Comparison of ENCODE assay signal across 10 cellular contexts in the genomic region with DNA sequence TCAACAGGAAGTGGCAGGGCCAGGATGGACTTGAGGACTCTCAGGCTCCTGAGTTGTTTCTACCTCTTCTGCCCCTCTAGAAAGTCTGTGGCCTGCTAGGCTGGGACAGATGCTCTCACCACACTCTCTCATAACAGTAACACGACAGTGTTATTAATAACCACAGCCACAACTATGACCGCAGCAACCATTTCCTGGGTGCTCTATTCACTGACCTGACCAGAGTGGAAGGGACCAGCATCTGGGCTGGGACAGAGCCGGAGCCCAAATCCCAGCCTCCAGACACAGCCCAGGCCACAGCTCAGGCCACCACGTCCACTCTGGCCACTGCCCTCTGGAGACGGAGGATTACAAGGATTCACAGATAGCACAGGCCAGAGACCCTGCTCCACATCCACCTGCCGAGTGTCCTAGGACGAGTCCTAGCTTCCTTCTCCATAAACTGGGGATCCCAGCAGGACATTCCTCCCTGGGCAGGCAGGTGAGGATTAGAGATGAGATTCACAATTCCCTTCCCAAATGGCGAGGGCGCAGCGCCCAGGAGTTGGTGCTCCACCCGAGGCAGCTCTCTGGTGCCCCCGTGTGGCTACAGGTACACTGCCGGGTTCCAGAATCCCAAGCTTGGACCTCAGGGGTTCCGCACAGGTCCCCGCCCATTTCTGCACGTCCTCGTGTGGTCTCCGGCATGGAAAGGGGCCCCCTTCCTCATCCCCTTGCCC. TPM values are rescaled to one million over a fixed set of nuclear protein-coding genes. Genes with fewer than 3 reads are reported as not detected.
A peak's percentile ranks its signal among the peaks of the same experiment; 100 is the strongest.
DNase-seq lines count a peak whose midpoint lies in the region; TF ChIP-seq lines count a peak whose summit lies in the region.
"Had no signal": no experiment of that assay in that cellular context is flagged by ENCODE, and none has a peak within 500 bp of the region (broad histone marks: within the 10 kb centered on the region; RNA-seq: fewer than 3 reads in every experiment).

No MANE protein-coding gene starts in this region.

- peaks cover 11% of the 10 kb centered on the region for H3K27me3 Mint-ChIP-seq in endothelial cell (ENCODE audit: unreplicated experiment)
- H3K27me3 Mint-ChIP-seq in nephron (ENCODE audit: low read depth) = peaks cover 64% of the 10 kb centered on the region

- no peaks in the 10 kb centered on the region for H3K9me3 ChIP-seq in uterus

- TF ChIP-seq POLR2A in uterus (IDR thresholded peaks at IDR 0.05) = no peak

- H3K36me3 Mint-ChIP-seq in endothelial cell (ENCODE audit: low read depth, unreplicated experiment) (peaks cover 4% of the 10 kb centered on the region), nephron (ENCODE audit: low read depth) (no peaks in the 10 kb centered on the region)
- H3K36me3 Mint-ChIP-seq: activated naive CD8-positive, alpha-beta T cell had no signal

- no peaks in the 10 kb centered on the region for H3K36me3 ChIP-seq in uterus

- intact Hi-C loops in uterus (cut with DNase I; ENCODE audit: low total_unique reads) = no loop called here

- no peaks in the 10 kb centered on the region for H3K27me3 ChIP-seq in uterus

- peak; percentile 85 for TF ChIP-seq CTCF in endothelial cell (IDR thresholded peaks at IDR 0.05; ENCODE audit: unreplicated experiment)
- peak; percentile 57 to 68 (median 61) for TF ChIP-seq CTCF in nephron (IDR thresholded peaks at IDR 0.05; ENCODE audit: unreplicated experiment in 3 of 3)
- peak; percentile 32 to 44 (median 36) for TF ChIP-seq CTCF in uterus (IDR thresholded peaks at IDR 0.05)

- no peaks in the 10 kb centered on the region for H3K9me3 Mint-ChIP-seq in endothelial cell (ENCODE audit: unreplicated experiment)
- H3K9me3 Mint-ChIP-seq in nephron = peaks cover 3% of the 10 kb centered on the region
- H3K9me3 Mint-ChIP-seq: stimulated activated naive CD8-positive, alpha-beta T cell treated with anti-CD3 and anti-CD28 coated beads, Interleukin-15, Interleukin-2, amounts not matched to agents 100 ng/mL and 50 ng/mL, for 24 hours had no signal

- no peak overlapping the region for H3K4me3 Mint-ChIP-seq in endothelial cell (ENCODE audit: unreplicated experiment)
- no peak overlapping the region for H3K4me3 Mint-ChIP-seq in nephron
- H3K4me3 Mint-ChIP-seq: activated naive CD8-positive, alpha-beta T cell; stimulated activated naive CD8-positive, alpha-beta T cell treated with anti-CD3 and anti-CD28 coated beads, Interleukin-15, Interleukin-2, amounts not matched to agents 100 ng/mL and 50 ng/mL, for 24 hours had no signal

- H3K4me1 Mint-ChIP-seq in endothelial cell (ENCODE audit: unreplicated experiment) (peaks cover 3% of the 10 kb centered on the region), nephron (no peaks in the 10 kb centered on the region)

- H3K27ac Mint-ChIP-seq in endothelial cell (ENCODE audit: unreplicated experiment) = no peak overlapping the region
- H3K27ac Mint-ChIP-seq in nephron = no peak overlapping the region
- H3K27ac Mint-ChIP-seq: activated naive CD8-positive, alpha-beta T cell; stimulated activated naive CD8-positive, alpha-beta T cell treated with anti-CD3 and anti-CD28 coated beads, Interleukin-15, Interleukin-2, amounts not matched to agents 100 ng/mL and 50 ng/mL, for 24 hours had no signal

- H3K27ac ChIP-seq in uterus = no peak overlapping the region

- H3K4me1 ChIP-seq in uterus = no peaks in the 10 kb centered on the region

- POLR2A ChIA-PET in HEK293T (lab: Yijun Ruan, JAX) = interaction anchor here (1.0 kb wide), 1 partner anchor 13 kb away, joined by 3 read pairs; no protein-coding TSS in a partner anchor

- H3K4me3 ChIP-seq in uterus = no peak overlapping the region

- peak; percentile 10 for DNase-seq in DMS79 treated with DMSO at 0.1 percent for 48 hours (lab: John Stamatoyannopoulos, UW)
- DNase-seq in DMS79 (lab: John Stamatoyannopoulos, UW) = no peak
- peak; percentile 83 for DNase-seq in HEK293T (ENCODE audit: extremely low spot score)
- peak; percentile 43 for DNase-seq in NCI-H1694 treated with DMSO at 0.1 percent for 48 hours (lab: John Stamatoyannopoulos, UW)
- DNase-seq in activated CD4-positive, alpha-beta T cell treated with anti-CD3 and anti-CD28 coated beads, Interleukin-2, amount 50 U/mL, for 48 hours = peak; percentile 68 to 71
- peak; percentile 76 for DNase-seq in endothelial cell (ENCODE audit: low spot score)
- peak in 1 of 2 donors; percentile 28 for DNase-seq in uterus

- CTCF ChIA-PET in HEK293T (lab: Yijun Ruan, JAX) = interaction anchor here (0.6 to 1.3 kb wide), 17 partner anchors 8 to 878 kb away, joined by 3 to 11 read pairs (median 3); no protein-coding TSS in a partner anchor

TF ChIP-seq in HEK293T, 16 proteins besides CTCF, POLR2A, EP300 and RAD21:
- TF ChIP-seq BHLHE40 (IDR thresholded peaks at IDR 0.05; ENCODE audit: borderline replicate concordance) = no peak
- TF ChIP-seq FOXK2 (IDR thresholded peaks at IDR 0.05) = no peak
- no peak for TF ChIP-seq TARDBP (IDR thresholded peaks at IDR 0.05)

RNA-seq across cellular contexts. Expression of gene PNPLA5, which starts 7.1 kb away (rescaled TPM):
- not detected for total RNA-seq in endothelial cell (ENCODE audit: unreplicated experiment)
- not detected for total RNA-seq in uterus

RNA-seq across cellular contexts. Expression of gene SULT4A1, which starts 22.4 kb away (rescaled TPM):
- total RNA-seq in endothelial cell (ENCODE audit: unreplicated experiment) = 16.5 TPM
- 1 to 10 TPM in 1 of 4 donors, not detected in 3; 2.1 TPM for total RNA-seq in uterus

RNA-seq across cellular contexts. Expression of gene PNPLA3, which starts 38.8 kb away (rescaled TPM):
- total RNA-seq in endothelial cell (ENCODE audit: unreplicated experiment) = 18.3 TPM
- total RNA-seq in uterus = 1 to 10 TPM in 1 of 4 donors, under 1 TPM in 1, not detected in 2; 0.58 to 1.3 TPM
